17 cellular contexts compared by ENCODE assay signal in genomic region chr18:57534535-57534934, GRCh38.
"Had no signal": no experiment of that assay in that cellular context is flagged by ENCODE, and none has a peak within 500 bp of the region (broad histone marks: within the 10 kb centered on the region; RNA-seq: fewer than 3 reads in every experiment).

No MANE protein-coding gene starts in this region.

- ATAC-seq: activated naive CD8-positive, alpha-beta T cell treated with anti-CD3 and anti-CD28 coated beads, Interleukin-2, amount 50 U/mL, for 24 hours; activated T-cell treated with anti-CD3 and anti-CD28 coated beads, Interleukin-2, amount 50 U/mL, for 4 hours; lower lobe of right lung; naive thymus-derived CD8-positive, alpha-beta T cell had no signal

- H3K4me3 Mint-ChIP-seq: activated naive CD4-positive, alpha-beta T cell treated with anti-CD3 and anti-CD28 coated beads for 36 hours; activated naive CD8-positive, alpha-beta T cell treated with anti-CD3 and anti-CD28 coated beads, Interleukin-2, amount 50 U/mL, for 24 hours; activated T-cell treated with anti-CD3 and anti-CD28 coated beads, Interleukin-2, amount 50 U/mL, for 4 hours; naive thymus-derived CD8-positive, alpha-beta T cell had no signal

- H3K9me3 Mint-ChIP-seq: activated naive CD4-positive, alpha-beta T cell treated with anti-CD3 and anti-CD28 coated beads for 36 hours; activated naive CD8-positive, alpha-beta T cell treated with anti-CD3 and anti-CD28 coated beads, Interleukin-2, amount 50 U/mL, for 24 hours; activated T-cell treated with anti-CD3 and anti-CD28 coated beads, Interleukin-2, amount 50 U/mL, for 4 hours; naive thymus-derived CD8-positive, alpha-beta T cell had no signal

- H3K4me3 ChIP-seq: gastrocnemius medialis, heart right ventricle, lower lobe of right lung, thyroid gland had no signal

- H3K27me3 Mint-ChIP-seq: activated naive CD8-positive, alpha-beta T cell treated with anti-CD3 and anti-CD28 coated beads, Interleukin-2, amount 50 U/mL, for 24 hours; brain had no signal

- H3K27me3 ChIP-seq: gastrocnemius medialis, thyroid gland had no signal

- H3K9me3 ChIP-seq: gastrocnemius medialis, heart right ventricle, lower lobe of right lung, thyroid gland had no signal

- H3K4me1 ChIP-seq: lower lobe of right lung, thyroid gland had no signal

- H3K4me1 Mint-ChIP-seq: activated naive CD8-positive, alpha-beta T cell treated with anti-CD3 and anti-CD28 coated beads, Interleukin-2, amount 50 U/mL, for 24 hours had no signal

- H3K27ac ChIP-seq: heart right ventricle, lower lobe of right lung, thyroid gland had no signal

- H3K27ac Mint-ChIP-seq: activated naive CD4-positive, alpha-beta T cell treated with anti-CD3 and anti-CD28 coated beads for 36 hours; activated naive CD8-positive, alpha-beta T cell treated with anti-CD3 and anti-CD28 coated beads, Interleukin-2, amount 50 U/mL, for 24 hours; naive thymus-derived CD8-positive, alpha-beta T cell had no signal

- H3K36me3 ChIP-seq: gastrocnemius medialis, heart right ventricle, lower lobe of right lung, thyroid gland had no signal

- DNase-seq: activated CD4-positive, alpha-beta T cell treated with anti-CD3 and anti-CD28 coated beads, Interleukin-2, amount 50 U/mL, for 1 hour; activated CD8-positive, alpha-beta memory T cell treated with anti-CD3 and anti-CD28 coated beads, Interleukin-2, amount 50 U/mL, for 4 hours; activated naive CD4-positive, alpha-beta T cell treated with anti-CD3 and anti-CD28 coated beads for 36 hours; activated naive CD8-positive, alpha-beta T cell treated with anti-CD3 and anti-CD28 coated beads, Interleukin-2, amount 50 U/mL, for 24 hours; activated T-cell treated with anti-CD3 and anti-CD28 coated beads, Interleukin-2, amount 50 U/mL, for 4 hours; anterior cingulate cortex; caudate nucleus; gastrocnemius medialis; heart right ventricle; lower lobe of right lung; naive thymus-derived CD8-positive, alpha-beta T cell; retina; stimulated activated CD4-positive, alpha-beta T cell treated with anti-CD3 and anti-CD28 coated beads, Interleukin-2, amount 100 ng/mL, for 24 hours; stimulated activated naive CD4-positive, alpha-beta T cell treated with Interleukin-2 at 50 U/mL for 16 hours; T-helper 9 cell; thyroid gland had no signal

- H3K36me3 Mint-ChIP-seq: brain; naive thymus-derived CD8-positive, alpha-beta T cell had no signal
